ENCODE assay signal across 1 cellular context in genomic region chr11:797300-798092, GRCh38.
TF ChIP-seq lines count a peak whose summit lies in the region.

No MANE protein-coding gene starts in this region.

TF ChIP-seq in WTC11, 78 proteins besides CTCF, POLR2A, EP300 and RAD21 (continued from another document):
- TF ChIP-seq ARID4B (CRISPR knock-in tag; IDR thresholded peaks at IDR 0.05; ENCODE audit: borderline replicate concordance) (0 out of 2 replicates have a peak, but pooled peaks have one; percentile 7), RELA (CRISPR knock-in tag; IDR thresholded peaks at IDR 0.05; ENCODE audit: borderline replicate concordance) (0 out of 2 replicates have a peak, but pooled peaks have one; percentile 20), HMGA2 (CRISPR knock-in tag; IDR thresholded peaks at IDR 0.05) (no peak), NR2C2 (CRISPR knock-in tag; IDR thresholded peaks at IDR 0.05) (no peak), MYBL2 (CRISPR knock-in tag; IDR thresholded peaks at IDR 0.05) (0 out of 2 replicates have a peak, but pooled peaks have one; percentile 83), ZNF423 (CRISPR knock-in tag; IDR thresholded peaks at IDR 0.05) (peak; percentile 60; the same call in 1 of the 2 replicates)
